Comparison of ENCODE assay signal across 15 cellular contexts in the genomic region with DNA sequence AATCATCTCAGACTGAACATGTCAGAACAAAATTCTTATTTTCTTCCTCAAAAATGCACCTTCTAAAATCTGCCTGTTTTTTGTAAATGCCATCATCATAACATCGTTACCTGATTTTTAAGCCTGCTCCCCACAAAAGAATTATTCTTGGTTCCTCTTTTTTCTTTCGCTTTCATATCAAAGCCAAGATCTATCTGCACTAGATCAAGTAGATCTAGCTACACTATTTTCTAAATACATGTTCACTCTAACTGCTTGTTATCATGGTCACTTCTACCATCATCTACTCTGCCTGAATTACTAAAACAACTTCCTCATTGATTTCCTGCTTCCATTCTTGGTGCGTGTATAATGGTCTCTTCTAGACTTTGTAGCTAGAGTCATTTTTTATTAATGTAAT.
DNase-seq lines count a peak whose midpoint lies in the region; ATAC-seq and TF ChIP-seq lines count a peak whose summit lies in the region.
"Had no signal": no experiment of that assay in that cellular context is flagged by ENCODE, and none has a peak within 500 bp of the region (broad histone marks: within the 10 kb centered on the region; RNA-seq: fewer than 3 reads in every experiment).

No MANE protein-coding gene starts in this region.

- H3K4me1 ChIP-seq in Karpas-422 (ENCODE audit: low read length) (no peaks in the 10 kb centered on the region; the same call in 1 of the 2 replicates), thyroid gland (peaks cover 0 to 17% of the 10 kb centered on the region in 2 donors)

- no peak overlapping the region for H3K4me3 Mint-ChIP-seq in activated T-helper 2 cell treated with anti-CD3 and anti-CD28 coated beads, Interferon-gamma antibody, Interleukin-2, Interleukin-4, amounts not matched to agents 10 μg/mL and 5 μg/mL and 100 μg/mL, durations not matched to agents 14 hours and 24 hours and 36 hours (ENCODE audit: low read depth)
- H3K4me3 Mint-ChIP-seq: activated CD4-positive, alpha-beta T cell treated with anti-CD3 and anti-CD28 coated beads, Interleukin-2, amount 10 ng/mL, durations not matched to agents 24 days and 14 days had no signal

- no peak overlapping the region for H3K27ac Mint-ChIP-seq in activated T-helper 2 cell treated with anti-CD3 and anti-CD28 coated beads, Interferon-gamma antibody, Interleukin-2, Interleukin-4, amounts not matched to agents 10 μg/mL and 5 μg/mL and 100 μg/mL, durations not matched to agents 14 hours and 24 hours and 36 hours
- H3K27ac Mint-ChIP-seq: activated CD4-positive, alpha-beta T cell treated with anti-CD3 and anti-CD28 coated beads, Interleukin-2, amount 10 ng/mL, durations not matched to agents 24 days and 14 days had no signal

- no peak overlapping the region for H2AFZ ChIP-seq in Karpas-422 (ENCODE audit: low read length)

- H3K4me1 Mint-ChIP-seq in activated T-helper 2 cell treated with anti-CD3 and anti-CD28 coated beads, Interferon-gamma antibody, Interleukin-2, Interleukin-4, amounts not matched to agents 10 μg/mL and 5 μg/mL and 100 μg/mL, durations not matched to agents 14 hours and 24 hours and 36 hours (ENCODE audit: low read depth) = no peaks in the 10 kb centered on the region
- H3K4me1 Mint-ChIP-seq: activated CD4-positive, alpha-beta T cell treated with anti-CD3 and anti-CD28 coated beads, Interleukin-2, amount 10 ng/mL, durations not matched to agents 24 days and 14 days had no signal

- H3K4me3 ChIP-seq in GM12864 (ENCODE audit: low read depth, low read length) (no peak overlapping the region), Karpas-422 (ENCODE audit: low read length) (no peak overlapping the region), coronary artery (no peak overlapping the region), thyroid gland (replicated peaks in 1 of 3) (no peak overlapping the region)
- H3K4me3 ChIP-seq: mucosa of descending colon had no signal

- H3K36me3 ChIP-seq in Karpas-422 (ENCODE audit: insufficient read depth, low read length) = no peaks in the 10 kb centered on the region
- H3K36me3 ChIP-seq in thyroid gland = no peaks in the 10 kb centered on the region

- H3K9me3 ChIP-seq in Karpas-422 (ENCODE audit: low read length) (no peaks in the 10 kb centered on the region), thyroid gland (no peaks in the 10 kb centered on the region)
- H3K9me3 ChIP-seq: mucosa of descending colon had no signal

- intact Hi-C loops in thyroid gland (cut with DNase I) (no loop called here), left colon (cut with DNase I, micrococcal nuclease) (no loop called here)
- intact Hi-C loops in activated T-helper 2 cell treated with anti-CD3 and anti-CD28 coated beads, Interferon-gamma antibody, Interleukin-2, Interleukin-4, amounts not matched to agents 10 μg/mL and 5 μg/mL and 100 μg/mL, durations not matched to agents 14 hours and 24 hours and 36 hours (cut with micrococcal nuclease) = no loop called here

- DNase-seq in GM12864 (ENCODE audit: low read depth) = peak; percentile 3
- DNase-seq in Karpas-422 = peak; percentile 56
- no peak for DNase-seq in coronary artery (ENCODE audit: low spot score)
- DNase-seq in thyroid gland = no peak
- no peak for DNase-seq in activated T-helper 2 cell treated with anti-CD3 and anti-CD28 coated beads, Interferon-gamma antibody, Interleukin-2, Interleukin-4, amounts not matched to agents 10 μg/mL and 5 μg/mL and 100 μg/mL, durations not matched to agents 14 hours and 24 hours and 36 hours (ENCODE audit: low spot score)
- DNase-seq in left colon = no peak
- DNase-seq: ACHN; activated CD4-positive, alpha-beta T cell treated with anti-CD3 and anti-CD28 coated beads, Interleukin-2, amount 10 ng/mL, durations not matched to agents 24 days and 14 days; activated gamma-delta T cell; mucosa of descending colon; NCI-H748 treated with DMSO at 0.1 percent for 48 hours; retina; substantia nigra had no signal

- H3K9me2 ChIP-seq in Karpas-422 (replicated peaks; ENCODE audit: insufficient read depth, low read length) = no peaks in the 10 kb centered on the region

- H4K20me1 ChIP-seq in Karpas-422 (ENCODE audit: insufficient read depth, low read depth, low read length) = no peaks in the 10 kb centered on the region

- 83 to 86% methylated on average over 3 of the region's 3 CpGs for WGBS in thyroid gland, 2 donors

- no peaks in the 10 kb centered on the region for H3K36me3 Mint-ChIP-seq in activated T-helper 2 cell treated with anti-CD3 and anti-CD28 coated beads, Interferon-gamma antibody, Interleukin-2, Interleukin-4, amounts not matched to agents 10 μg/mL and 5 μg/mL and 100 μg/mL, durations not matched to agents 14 hours and 24 hours and 36 hours (ENCODE audit: low read depth)

- TF ChIP-seq CTCF in GM12864 (IDR thresholded peaks at IDR 0.05; ENCODE audit: low read depth, low read length, missing control alignments) = no peak
- TF ChIP-seq CTCF in coronary artery (IDR thresholded peaks at IDR 0.05) = no peak
- TF ChIP-seq CTCF in thyroid gland (IDR thresholded peaks at IDR 0.05) = no peak

- ATAC-seq in GM19395 (IDR thresholded peaks at IDR 0.05; ENCODE audit: unreplicated experiment) (peak; percentile 94), HG02938 (IDR thresholded peaks at IDR 0.05; ENCODE audit: unreplicated experiment) (peak; percentile 99), left colon (no peak)
- ATAC-seq: mucosa of descending colon had no signal

- no peak overlapping the region for H3K9ac ChIP-seq in Karpas-422 (ENCODE audit: low read length)

- no peaks in the 10 kb centered on the region for H3K79me2 ChIP-seq in Karpas-422 (ENCODE audit: low read length)

- no peak for TF ChIP-seq POLR2A in thyroid gland (IDR thresholded peaks at IDR 0.05)

- H3K9me3 Mint-ChIP-seq in activated T-helper 2 cell treated with anti-CD3 and anti-CD28 coated beads, Interferon-gamma antibody, Interleukin-2, Interleukin-4, amounts not matched to agents 10 μg/mL and 5 μg/mL and 100 μg/mL, durations not matched to agents 14 hours and 24 hours and 36 hours = no peaks in the 10 kb centered on the region
- H3K9me3 Mint-ChIP-seq: activated CD4-positive, alpha-beta T cell treated with anti-CD3 and anti-CD28 coated beads, Interleukin-2, amount 10 ng/mL, durations not matched to agents 24 days and 14 days had no signal

- H3K4me2 ChIP-seq in Karpas-422 (ENCODE audit: low read depth, low read length, poor library complexity, severe bottlenecking) = no peak overlapping the region

- H3K27ac ChIP-seq in Karpas-422 (ENCODE audit: low read length) (no peak overlapping the region), coronary artery (no peak overlapping the region), thyroid gland (no peak overlapping the region)

- no peaks in the 10 kb centered on the region for H3K27me3 Mint-ChIP-seq in activated T-helper 2 cell treated with anti-CD3 and anti-CD28 coated beads, Interferon-gamma antibody, Interleukin-2, Interleukin-4, amounts not matched to agents 10 μg/mL and 5 μg/mL and 100 μg/mL, durations not matched to agents 14 hours and 24 hours and 36 hours (ENCODE audit: low read depth)
- H3K27me3 Mint-ChIP-seq: activated CD4-positive, alpha-beta T cell treated with anti-CD3 and anti-CD28 coated beads, Interleukin-2, amount 10 ng/mL, durations not matched to agents 24 days and 14 days had no signal

- H3K27me3 ChIP-seq in Karpas-422 (ENCODE audit: low read length) = 0 out of 2 replicates have a peak, but pooled peaks cover 3% of the 10 kb centered on the region
- no peaks in the 10 kb centered on the region for H3K27me3 ChIP-seq in thyroid gland

Comparison
In these comparisons a context has a peak if more than half of its experiments do, and no peak if none do; other contexts are left out.
1. DNase-seq: peak in GM12864 (single experiment) and Karpas-422 (single experiment); none in coronary artery (single experiment), thyroid gland (0 of 2), activated T-helper 2 cell treated with anti-CD3 and anti-CD28 coated beads, Interferon-gamma antibody, Interleukin-2, Interleukin-4, amounts not matched to agents 10 μg/mL and 5 μg/mL and 100 μg/mL, durations not matched to agents 14 hours and 24 hours and 36 hours (single experiment) and left colon (0 of 2).